In genomic region chr6:79984261-79984660, GRCh38 we compare ENCODE assay signal across 1 cellular context.
TF ChIP-seq lines count a peak whose summit lies in the region.

No MANE protein-coding gene starts in this region.

TF ChIP-seq in HepG2, 621 proteins besides CTCF, POLR2A, EP300 and RAD21 (continued from another document):
- TF ChIP-seq PATZ1 (CRISPR knock-in tag; IDR thresholded peaks at IDR 0.05) = no peak
